Comparison of ENCODE assay signal across 1 cellular context in the genomic region with DNA sequence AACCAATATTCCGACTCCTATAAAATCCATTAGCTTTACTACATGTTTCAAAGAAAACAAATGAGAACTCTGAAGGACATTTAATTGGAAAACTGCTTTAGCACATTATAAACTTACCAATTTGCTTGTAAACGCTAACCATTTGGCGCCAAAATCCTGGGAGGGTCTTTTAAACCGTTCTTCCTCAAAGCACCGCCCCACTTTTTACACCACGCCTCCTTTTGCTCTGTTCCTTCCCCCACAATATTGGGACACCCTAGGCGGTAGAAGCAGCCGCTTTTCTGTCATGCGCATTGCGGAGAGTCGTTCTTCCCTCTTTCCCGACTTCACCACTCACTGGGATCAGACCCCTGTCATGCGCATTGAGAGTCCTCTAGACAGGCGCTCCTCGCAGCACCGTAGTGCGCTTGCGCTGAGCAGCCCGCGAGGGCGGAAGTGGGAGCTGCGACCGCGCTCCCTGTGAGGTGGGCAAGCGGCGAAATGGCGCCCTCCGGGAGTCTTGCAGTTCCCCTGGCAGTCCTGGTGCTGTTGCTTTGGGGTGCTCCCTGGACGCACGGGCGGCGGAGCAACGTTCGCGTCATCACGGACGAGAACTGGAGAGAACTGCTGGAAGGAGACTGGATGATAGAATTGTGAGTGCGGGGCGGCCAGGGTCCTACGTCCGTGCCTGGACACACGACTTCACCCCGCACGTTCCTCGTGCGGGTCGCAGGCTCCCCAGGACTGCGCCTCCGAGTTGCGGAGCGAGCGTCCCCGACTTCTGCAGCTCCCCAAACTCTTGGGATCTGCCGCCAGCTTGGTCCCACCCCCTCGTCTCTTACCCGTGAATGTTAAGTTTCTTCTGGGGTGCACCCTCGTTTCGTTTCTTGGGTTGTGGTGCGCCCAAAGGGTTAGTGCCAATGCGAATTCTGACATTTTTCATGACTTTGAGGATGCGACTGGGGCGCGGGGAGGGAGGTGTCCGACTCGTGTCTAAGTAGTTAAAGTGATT.
TF ChIP-seq lines count a peak whose summit lies in the region.

A gene with protein sequence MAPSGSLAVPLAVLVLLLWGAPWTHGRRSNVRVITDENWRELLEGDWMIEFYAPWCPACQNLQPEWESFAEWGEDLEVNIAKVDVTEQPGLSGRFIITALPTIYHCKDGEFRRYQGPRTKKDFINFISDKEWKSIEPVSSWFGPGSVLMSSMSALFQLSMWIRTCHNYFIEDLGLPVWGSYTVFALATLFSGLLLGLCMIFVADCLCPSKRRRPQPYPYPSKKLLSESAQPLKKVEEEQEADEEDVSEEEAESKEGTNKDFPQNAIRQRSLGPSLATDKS (plus strand): TSS at position 435 of the 991 bp plus-strand sequence. CDS start 46 bp downstream, at position 481.

TF ChIP-seq in HepG2, 621 proteins besides CTCF, POLR2A, EP300 and RAD21 (continued from another document and continues in another):
- TF ChIP-seq, protein P1, sequence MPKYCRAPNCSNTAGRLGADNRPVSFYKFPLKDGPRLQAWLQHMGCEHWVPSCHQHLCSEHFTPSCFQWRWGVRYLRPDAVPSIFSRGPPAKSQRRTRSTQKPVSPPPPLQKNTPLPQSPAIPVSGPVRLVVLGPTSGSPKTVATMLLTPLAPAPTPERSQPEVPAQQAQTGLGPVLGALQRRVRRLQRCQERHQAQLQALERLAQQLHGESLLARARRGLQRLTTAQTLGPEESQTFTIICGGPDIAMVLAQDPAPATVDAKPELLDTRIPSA (CRISPR knock-in tag; IDR thresholded peaks at IDR 0.05; ENCODE audit: borderline replicate concordance): no peak
- TF ChIP-seq DR1 (CRISPR knock-in tag; IDR thresholded peaks at IDR 0.05) (peak; percentile 34; the same call in 1 of the 2 replicates), ZNF260 (CRISPR knock-in tag; IDR thresholded peaks at IDR 0.05; ENCODE audit: borderline replicate concordance, low read depth) (no peak), NFYB (CRISPR knock-in tag; IDR thresholded peaks at IDR 0.05) (no peak; the same call in 1 of the 2 replicates), GZF1 (CRISPR knock-in tag; IDR thresholded peaks at IDR 0.05) (no peak), ESRRA (CRISPR knock-in tag; IDR thresholded peaks at IDR 0.05; ENCODE audit: low read depth) (0 out of 2 replicates have a peak, but pooled peaks have one; percentile 27), ZNF30 (CRISPR knock-in tag; IDR thresholded peaks at IDR 0.05) (no peak), ADNP (CRISPR knock-in tag; IDR thresholded peaks at IDR 0.05) (no peak), KDM5B (CRISPR knock-in tag; IDR thresholded peaks at IDR 0.05; ENCODE audit: borderline replicate concordance) (peak; percentile 88; the same call in 1 of the 2 replicates), MED8 (CRISPR knock-in tag; IDR thresholded peaks at IDR 0.05; ENCODE audit: insufficient replicate concordance) (peak; percentile 23), ZNF589 (CRISPR knock-in tag; conservative IDR thresholded peaks at IDR 0.05) (no peak; the same call in 1 of the 2 replicates), ZNF530 (CRISPR knock-in tag; IDR thresholded peaks at IDR 0.05; ENCODE audit: low read depth) (no peak)
- TF ChIP-seq, protein P2, sequence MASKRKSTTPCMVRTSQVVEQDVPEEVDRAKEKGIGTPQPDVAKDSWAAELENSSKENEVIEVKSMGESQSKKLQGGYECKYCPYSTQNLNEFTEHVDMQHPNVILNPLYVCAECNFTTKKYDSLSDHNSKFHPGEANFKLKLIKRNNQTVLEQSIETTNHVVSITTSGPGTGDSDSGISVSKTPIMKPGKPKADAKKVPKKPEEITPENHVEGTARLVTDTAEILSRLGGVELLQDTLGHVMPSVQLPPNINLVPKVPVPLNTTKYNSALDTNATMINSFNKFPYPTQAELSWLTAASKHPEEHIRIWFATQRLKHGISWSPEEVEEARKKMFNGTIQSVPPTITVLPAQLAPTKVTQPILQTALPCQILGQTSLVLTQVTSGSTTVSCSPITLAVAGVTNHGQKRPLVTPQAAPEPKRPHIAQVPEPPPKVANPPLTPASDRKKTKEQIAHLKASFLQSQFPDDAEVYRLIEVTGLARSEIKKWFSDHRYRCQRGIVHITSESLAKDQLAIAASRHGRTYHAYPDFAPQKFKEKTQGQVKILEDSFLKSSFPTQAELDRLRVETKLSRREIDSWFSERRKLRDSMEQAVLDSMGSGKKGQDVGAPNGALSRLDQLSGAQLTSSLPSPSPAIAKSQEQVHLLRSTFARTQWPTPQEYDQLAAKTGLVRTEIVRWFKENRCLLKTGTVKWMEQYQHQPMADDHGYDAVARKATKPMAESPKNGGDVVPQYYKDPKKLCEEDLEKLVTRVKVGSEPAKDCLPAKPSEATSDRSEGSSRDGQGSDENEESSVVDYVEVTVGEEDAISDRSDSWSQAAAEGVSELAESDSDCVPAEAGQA (IDR thresholded peaks at IDR 0.05; ENCODE audit: low read depth): 0 out of 2 replicates have a peak, but pooled peaks have one; percentile 18
- TF ChIP-seq, protein P2 (CRISPR knock-in tag; IDR thresholded peaks at IDR 0.05; ENCODE audit: borderline replicate concordance): no peak
- TF ChIP-seq, protein P3, sequence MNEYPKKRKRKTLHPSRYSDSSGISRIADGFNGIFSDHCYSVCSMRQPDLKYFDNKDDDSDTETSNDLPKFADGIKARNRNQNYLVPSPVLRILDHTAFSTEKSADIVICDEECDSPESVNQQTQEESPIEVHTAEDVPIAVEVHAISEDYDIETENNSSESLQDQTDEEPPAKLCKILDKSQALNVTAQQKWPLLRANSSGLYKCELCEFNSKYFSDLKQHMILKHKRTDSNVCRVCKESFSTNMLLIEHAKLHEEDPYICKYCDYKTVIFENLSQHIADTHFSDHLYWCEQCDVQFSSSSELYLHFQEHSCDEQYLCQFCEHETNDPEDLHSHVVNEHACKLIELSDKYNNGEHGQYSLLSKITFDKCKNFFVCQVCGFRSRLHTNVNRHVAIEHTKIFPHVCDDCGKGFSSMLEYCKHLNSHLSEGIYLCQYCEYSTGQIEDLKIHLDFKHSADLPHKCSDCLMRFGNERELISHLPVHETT (CRISPR knock-in tag; conservative IDR thresholded peaks at IDR 0.05): 0 out of 2 replicates have a peak, but pooled peaks have one; percentile 53
- TF ChIP-seq, protein P4, sequence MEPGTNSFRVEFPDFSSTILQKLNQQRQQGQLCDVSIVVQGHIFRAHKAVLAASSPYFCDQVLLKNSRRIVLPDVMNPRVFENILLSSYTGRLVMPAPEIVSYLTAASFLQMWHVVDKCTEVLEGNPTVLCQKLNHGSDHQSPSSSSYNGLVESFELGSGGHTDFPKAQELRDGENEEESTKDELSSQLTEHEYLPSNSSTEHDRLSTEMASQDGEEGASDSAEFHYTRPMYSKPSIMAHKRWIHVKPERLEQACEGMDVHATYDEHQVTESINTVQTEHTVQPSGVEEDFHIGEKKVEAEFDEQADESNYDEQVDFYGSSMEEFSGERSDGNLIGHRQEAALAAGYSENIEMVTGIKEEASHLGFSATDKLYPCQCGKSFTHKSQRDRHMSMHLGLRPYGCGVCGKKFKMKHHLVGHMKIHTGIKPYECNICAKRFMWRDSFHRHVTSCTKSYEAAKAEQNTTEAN (CRISPR knock-in tag; conservative IDR thresholded peaks at IDR 0.05): no peak
- TF ChIP-seq, protein P5, sequence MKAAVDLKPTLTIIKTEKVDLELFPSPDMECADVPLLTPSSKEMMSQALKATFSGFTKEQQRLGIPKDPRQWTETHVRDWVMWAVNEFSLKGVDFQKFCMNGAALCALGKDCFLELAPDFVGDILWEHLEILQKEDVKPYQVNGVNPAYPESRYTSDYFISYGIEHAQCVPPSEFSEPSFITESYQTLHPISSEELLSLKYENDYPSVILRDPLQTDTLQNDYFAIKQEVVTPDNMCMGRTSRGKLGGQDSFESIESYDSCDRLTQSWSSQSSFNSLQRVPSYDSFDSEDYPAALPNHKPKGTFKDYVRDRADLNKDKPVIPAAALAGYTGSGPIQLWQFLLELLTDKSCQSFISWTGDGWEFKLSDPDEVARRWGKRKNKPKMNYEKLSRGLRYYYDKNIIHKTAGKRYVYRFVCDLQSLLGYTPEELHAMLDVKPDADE (CRISPR knock-in tag; IDR thresholded peaks at IDR 0.05): no peak
- TF ChIP-seq, protein P6, sequence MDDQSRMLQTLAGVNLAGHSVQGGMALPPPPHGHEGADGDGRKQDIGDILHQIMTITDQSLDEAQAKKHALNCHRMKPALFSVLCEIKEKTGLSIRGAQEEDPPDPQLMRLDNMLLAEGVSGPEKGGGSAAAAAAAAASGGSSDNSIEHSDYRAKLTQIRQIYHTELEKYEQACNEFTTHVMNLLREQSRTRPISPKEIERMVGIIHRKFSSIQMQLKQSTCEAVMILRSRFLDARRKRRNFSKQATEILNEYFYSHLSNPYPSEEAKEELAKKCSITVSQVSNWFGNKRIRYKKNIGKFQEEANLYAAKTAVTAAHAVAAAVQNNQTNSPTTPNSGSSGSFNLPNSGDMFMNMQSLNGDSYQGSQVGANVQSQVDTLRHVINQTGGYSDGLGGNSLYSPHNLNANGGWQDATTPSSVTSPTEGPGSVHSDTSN (CRISPR knock-in tag; IDR thresholded peaks at IDR 0.05; ENCODE audit: borderline replicate concordance): no peak
- TF ChIP-seq, protein P7, sequence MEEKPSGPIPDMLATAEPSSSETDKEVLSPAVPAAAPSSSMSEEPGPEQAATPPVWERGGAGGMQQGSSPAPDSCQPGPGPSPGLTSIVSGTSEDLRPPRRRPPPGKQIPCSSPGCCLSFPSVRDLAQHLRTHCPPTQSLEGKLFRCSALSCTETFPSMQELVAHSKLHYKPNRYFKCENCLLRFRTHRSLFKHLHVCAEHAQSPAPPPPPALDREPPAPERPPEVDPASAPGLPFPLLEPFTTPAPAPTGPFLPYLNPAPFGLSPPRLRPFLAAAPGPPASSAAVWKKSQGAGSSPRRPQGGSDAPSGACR (CRISPR knock-in tag; IDR thresholded peaks at IDR 0.05): no peak
- TF ChIP-seq, protein P8, sequence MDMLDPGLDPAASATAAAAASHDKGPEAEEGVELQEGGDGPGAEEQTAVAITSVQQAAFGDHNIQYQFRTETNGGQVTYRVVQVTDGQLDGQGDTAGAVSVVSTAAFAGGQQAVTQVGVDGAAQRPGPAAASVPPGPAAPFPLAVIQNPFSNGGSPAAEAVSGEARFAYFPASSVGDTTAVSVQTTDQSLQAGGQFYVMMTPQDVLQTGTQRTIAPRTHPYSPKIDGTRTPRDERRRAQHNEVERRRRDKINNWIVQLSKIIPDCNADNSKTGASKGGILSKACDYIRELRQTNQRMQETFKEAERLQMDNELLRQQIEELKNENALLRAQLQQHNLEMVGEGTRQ (IDR thresholded peaks at IDR 0.05; ENCODE audit: low read depth, low read length): no peak
- TF ChIP-seq, protein P8 (CRISPR knock-in tag; IDR thresholded peaks at IDR 0.05; ENCODE audit: borderline replicate concordance): no peak
- TF ChIP-seq, protein P9, sequence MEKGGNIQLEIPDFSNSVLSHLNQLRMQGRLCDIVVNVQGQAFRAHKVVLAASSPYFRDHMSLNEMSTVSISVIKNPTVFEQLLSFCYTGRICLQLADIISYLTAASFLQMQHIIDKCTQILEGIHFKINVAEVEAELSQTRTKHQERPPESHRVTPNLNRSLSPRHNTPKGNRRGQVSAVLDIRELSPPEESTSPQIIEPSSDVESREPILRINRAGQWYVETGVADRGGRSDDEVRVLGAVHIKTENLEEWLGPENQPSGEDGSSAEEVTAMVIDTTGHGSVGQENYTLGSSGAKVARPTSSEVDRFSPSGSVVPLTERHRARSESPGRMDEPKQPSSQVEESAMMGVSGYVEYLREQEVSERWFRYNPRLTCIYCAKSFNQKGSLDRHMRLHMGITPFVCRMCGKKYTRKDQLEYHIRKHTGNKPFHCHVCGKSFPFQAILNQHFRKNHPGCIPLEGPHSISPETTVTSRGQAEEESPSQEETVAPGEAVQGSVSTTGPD (CRISPR knock-in tag; IDR thresholded peaks at IDR 0.05): no peak
- TF ChIP-seq, protein P10, sequence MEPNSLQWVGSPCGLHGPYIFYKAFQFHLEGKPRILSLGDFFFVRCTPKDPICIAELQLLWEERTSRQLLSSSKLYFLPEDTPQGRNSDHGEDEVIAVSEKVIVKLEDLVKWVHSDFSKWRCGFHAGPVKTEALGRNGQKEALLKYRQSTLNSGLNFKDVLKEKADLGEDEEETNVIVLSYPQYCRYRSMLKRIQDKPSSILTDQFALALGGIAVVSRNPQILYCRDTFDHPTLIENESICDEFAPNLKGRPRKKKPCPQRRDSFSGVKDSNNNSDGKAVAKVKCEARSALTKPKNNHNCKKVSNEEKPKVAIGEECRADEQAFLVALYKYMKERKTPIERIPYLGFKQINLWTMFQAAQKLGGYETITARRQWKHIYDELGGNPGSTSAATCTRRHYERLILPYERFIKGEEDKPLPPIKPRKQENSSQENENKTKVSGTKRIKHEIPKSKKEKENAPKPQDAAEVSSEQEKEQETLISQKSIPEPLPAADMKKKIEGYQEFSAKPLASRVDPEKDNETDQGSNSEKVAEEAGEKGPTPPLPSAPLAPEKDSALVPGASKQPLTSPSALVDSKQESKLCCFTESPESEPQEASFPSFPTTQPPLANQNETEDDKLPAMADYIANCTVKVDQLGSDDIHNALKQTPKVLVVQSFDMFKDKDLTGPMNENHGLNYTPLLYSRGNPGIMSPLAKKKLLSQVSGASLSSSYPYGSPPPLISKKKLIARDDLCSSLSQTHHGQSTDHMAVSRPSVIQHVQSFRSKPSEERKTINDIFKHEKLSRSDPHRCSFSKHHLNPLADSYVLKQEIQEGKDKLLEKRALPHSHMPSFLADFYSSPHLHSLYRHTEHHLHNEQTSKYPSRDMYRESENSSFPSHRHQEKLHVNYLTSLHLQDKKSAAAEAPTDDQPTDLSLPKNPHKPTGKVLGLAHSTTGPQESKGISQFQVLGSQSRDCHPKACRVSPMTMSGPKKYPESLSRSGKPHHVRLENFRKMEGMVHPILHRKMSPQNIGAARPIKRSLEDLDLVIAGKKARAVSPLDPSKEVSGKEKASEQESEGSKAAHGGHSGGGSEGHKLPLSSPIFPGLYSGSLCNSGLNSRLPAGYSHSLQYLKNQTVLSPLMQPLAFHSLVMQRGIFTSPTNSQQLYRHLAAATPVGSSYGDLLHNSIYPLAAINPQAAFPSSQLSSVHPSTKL (CRISPR knock-in tag; IDR thresholded peaks at IDR 0.05): peak; percentile 19; the same call in 1 of the 2 replicates
